ENCODE assay signal across 19 cellular contexts in the genomic region with DNA sequence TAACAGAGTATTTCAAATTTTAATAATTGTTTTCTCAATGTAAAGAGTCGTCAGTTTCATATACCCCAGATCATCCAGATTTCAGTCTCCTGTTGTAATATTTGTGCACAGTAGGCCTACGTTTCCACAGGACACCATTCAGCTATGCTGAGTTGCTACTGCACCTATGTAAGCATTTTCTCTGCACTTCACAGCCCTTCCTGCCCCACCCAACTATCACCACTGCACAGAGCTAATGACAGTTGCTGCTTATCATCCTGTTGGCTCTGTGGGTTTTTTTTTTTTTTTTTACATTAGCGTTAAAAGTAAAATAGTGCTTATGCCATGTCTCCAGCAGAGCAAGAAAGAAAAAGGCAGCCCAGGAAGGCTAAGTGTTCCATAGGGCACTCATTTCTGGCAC. TPM values are rescaled to one million over a fixed set of nuclear protein-coding genes. Genes with fewer than 3 reads are reported as not detected.
DNase-seq lines count a peak whose midpoint lies in the region; ATAC-seq and TF ChIP-seq lines count a peak whose summit lies in the region.
"Had no signal": no experiment of that assay in that cellular context is flagged by ENCODE, and none has a peak within 500 bp of the region (broad histone marks: within the 10 kb centered on the region; RNA-seq: fewer than 3 reads in every experiment).

No MANE protein-coding gene starts in this region.

- ATAC-seq in activated CD8-positive, alpha-beta T cell treated with anti-CD3 and anti-CD28 coated beads, Interleukin-2, amount 10 ng/mL, durations not matched to agents 7 days and 5 days: peak; percentile 92
- no peak for ATAC-seq in natural killer cell treated with Interleukin-12 subunit alpha and Interleukin-12 subunit beta and Interleukin-15 and Interleukin-18, amount 100 ng/mL, for 72 hours
- ATAC-seq: activated T-helper 17 cell treated with anti-CD3 and anti-CD28 coated beads, Interleukin-2, amount 50 U/mL, for 72 hours; GM12878; left lobe of liver had no signal

- DNase-seq in activated naive CD4-positive, alpha-beta T cell treated with anti-CD3 and anti-CD28 coated beads, Interleukin-2, amount 10 ng/mL, durations not matched to agents 7 days and 5 days: peak; percentile 76
- DNase-seq in activated naive CD4-positive, alpha-beta T cell treated with anti-CD3 and anti-CD28 coated beads, Interleukin-2, amount 50 U/mL, for 16 hours: no peak
- DNase-seq in NCI-H2227 treated with DMSO at 0.1 percent for 48 hours (lab: John Stamatoyannopoulos, UW): peak; percentile 38
- DNase-seq in activated CD8-positive, alpha-beta T cell treated with anti-CD3 and anti-CD28 coated beads, Interleukin-2, amount 10 ng/mL, durations not matched to agents 7 days and 5 days: peak; percentile 68
- no peak for DNase-seq in natural killer cell treated with Interleukin-12 subunit alpha and Interleukin-12 subunit beta and Interleukin-15 and Interleukin-18, amount 100 ng/mL, for 72 hours (ENCODE audit: low spot score)
- DNase-seq in uterus: no peak
- DNase-seq in hypothalamus (lab: John Stamatoyannopoulos, UW): no peak
- DNase-seq in NCI-H1930 (lab: John Stamatoyannopoulos, UW): no peak
- DNase-seq: brain microvascular endothelial cell; dorsolateral prefrontal cortex; hippocampal formation; MG63; spleen; stimulated activated naive CD8-positive, alpha-beta T cell treated with anti-CD3 and anti-CD28 coated beads, Interleukin-15, amount 100 ng/mL, for 72 hours had no signal

- POLR2A ChIA-PET in activated CD8-positive, alpha-beta T cell treated with anti-CD3 and anti-CD28 coated beads, Interleukin-2, amount 10 ng/mL, durations not matched to agents 7 days and 5 days (lab: Charles Lee): interaction anchor here (0.7 to 2.1 kb wide), 4 partner anchors 10 to 240 kb away, joined by 3 to 11 read pairs (median 4); partner anchors contain the start of gene FXN

- no peaks in the 10 kb centered on the region for H3K36me3 Mint-ChIP-seq in activated naive CD4-positive, alpha-beta T cell treated with anti-CD3 and anti-CD28 coated beads, Interleukin-2, amount 10 ng/mL, durations not matched to agents 7 days and 5 days
- H3K36me3 Mint-ChIP-seq in activated CD8-positive, alpha-beta T cell treated with anti-CD3 and anti-CD28 coated beads, Interleukin-2, amount 10 ng/mL, durations not matched to agents 7 days and 5 days (ENCODE audit: low read depth): no peaks in the 10 kb centered on the region
- no peaks in the 10 kb centered on the region for H3K36me3 Mint-ChIP-seq in natural killer cell treated with Interleukin-12 subunit alpha and Interleukin-12 subunit beta and Interleukin-15 and Interleukin-18, amount 100 ng/mL, for 72 hours

- TF ChIP-seq POLR2A in uterus (IDR thresholded peaks at IDR 0.05): no peak

- no peak overlapping the region for H3K4me3 Mint-ChIP-seq in activated naive CD4-positive, alpha-beta T cell treated with anti-CD3 and anti-CD28 coated beads, Interleukin-2, amount 10 ng/mL, durations not matched to agents 7 days and 5 days
- no peak overlapping the region for H3K4me3 Mint-ChIP-seq in activated CD8-positive, alpha-beta T cell treated with anti-CD3 and anti-CD28 coated beads, Interleukin-2, amount 10 ng/mL, durations not matched to agents 7 days and 5 days
- H3K4me3 Mint-ChIP-seq in natural killer cell treated with Interleukin-12 subunit alpha and Interleukin-12 subunit beta and Interleukin-15 and Interleukin-18, amount 100 ng/mL, for 72 hours: peak overlapping the region; percentile 13
- H3K4me3 Mint-ChIP-seq: activated T-helper 17 cell treated with anti-CD3 and anti-CD28 coated beads, Interleukin-2, amount 50 U/mL, for 72 hours; B cell; stimulated activated naive CD8-positive, alpha-beta T cell treated with anti-CD3 and anti-CD28 coated beads, Interleukin-15, amount 100 ng/mL, for 72 hours had no signal

- H3K27me3 Mint-ChIP-seq in activated naive CD4-positive, alpha-beta T cell treated with anti-CD3 and anti-CD28 coated beads, Interleukin-2, amount 10 ng/mL, durations not matched to agents 7 days and 5 days: peaks cover 31% of the 10 kb centered on the region
- peaks cover 29% of the 10 kb centered on the region for H3K27me3 Mint-ChIP-seq in activated CD8-positive, alpha-beta T cell treated with anti-CD3 and anti-CD28 coated beads, Interleukin-2, amount 10 ng/mL, durations not matched to agents 7 days and 5 days (ENCODE audit: low read depth)
- peaks cover 0 to 2% of the 10 kb centered on the region in 2 donors for H3K27me3 Mint-ChIP-seq in natural killer cell treated with Interleukin-12 subunit alpha and Interleukin-12 subunit beta and Interleukin-15 and Interleukin-18, amount 100 ng/mL, for 72 hours
- H3K27me3 Mint-ChIP-seq: activated T-helper 17 cell treated with anti-CD3 and anti-CD28 coated beads, Interleukin-2, amount 50 U/mL, for 72 hours; B cell; stimulated activated naive CD8-positive, alpha-beta T cell treated with anti-CD3 and anti-CD28 coated beads, Interleukin-15, amount 100 ng/mL, for 72 hours had no signal

- CTCF ChIA-PET in activated naive CD4-positive, alpha-beta T cell treated with anti-CD3 and anti-CD28 coated beads, Interleukin-2, amount 10 ng/mL, durations not matched to agents 7 days and 5 days (lab: Charles Lee): interaction anchor here (0.7 to 1.9 kb wide), 5 partner anchors 8 to 70 kb away, joined by 4 to 10 read pairs (median 7); partner anchors contain the start of gene FXN
- CTCF ChIA-PET in activated CD8-positive, alpha-beta T cell treated with anti-CD3 and anti-CD28 coated beads, Interleukin-2, amount 10 ng/mL, durations not matched to agents 7 days and 5 days (lab: Charles Lee): interaction anchor here (1.1 to 2.1 kb wide), 7 partner anchors 9 to 240 kb away, joined by 3 to 15 read pairs (median 5); partner anchors contain the start of gene FXN

- no peak overlapping the region for H3K27ac ChIP-seq in uterus
- H3K27ac ChIP-seq: brain microvascular endothelial cell, spleen had no signal

- no peaks in the 10 kb centered on the region for H3K36me3 ChIP-seq in uterus
- H3K36me3 ChIP-seq: brain microvascular endothelial cell, MG63, spleen had no signal

- no peak overlapping the region for H3K4me3 ChIP-seq in uterus
- H3K4me3 ChIP-seq: dorsolateral prefrontal cortex, GM12878, MG63, spleen had no signal

- H3K27me3 ChIP-seq in uterus: no peaks in the 10 kb centered on the region
- H3K27me3 ChIP-seq: dorsolateral prefrontal cortex, MG63, spleen had no signal

- H3K9me3 ChIP-seq in uterus: no peaks in the 10 kb centered on the region
- H3K9me3 ChIP-seq: MG63, spleen had no signal

- no peaks in the 10 kb centered on the region for H3K4me1 ChIP-seq in uterus

- no peaks in the 10 kb centered on the region for H3K9me3 Mint-ChIP-seq in activated naive CD4-positive, alpha-beta T cell treated with anti-CD3 and anti-CD28 coated beads, Interleukin-2, amount 10 ng/mL, durations not matched to agents 7 days and 5 days
- no peaks in the 10 kb centered on the region for H3K9me3 Mint-ChIP-seq in activated CD8-positive, alpha-beta T cell treated with anti-CD3 and anti-CD28 coated beads, Interleukin-2, amount 10 ng/mL, durations not matched to agents 7 days and 5 days (ENCODE audit: insufficient read depth)
- no peaks in the 10 kb centered on the region for H3K9me3 Mint-ChIP-seq in natural killer cell treated with Interleukin-12 subunit alpha and Interleukin-12 subunit beta and Interleukin-15 and Interleukin-18, amount 100 ng/mL, for 72 hours
- H3K9me3 Mint-ChIP-seq: activated T-helper 17 cell treated with anti-CD3 and anti-CD28 coated beads, Interleukin-2, amount 50 U/mL, for 72 hours; stimulated activated naive CD8-positive, alpha-beta T cell treated with anti-CD3 and anti-CD28 coated beads, Interleukin-15, amount 100 ng/mL, for 72 hours had no signal

- intact Hi-C loops in uterus (cut with DNase I; ENCODE audit: low total_unique reads): no loop called here

- H3K4me1 Mint-ChIP-seq in activated naive CD4-positive, alpha-beta T cell treated with anti-CD3 and anti-CD28 coated beads, Interleukin-2, amount 10 ng/mL, durations not matched to agents 7 days and 5 days: peaks cover 60% of the 10 kb centered on the region
- H3K4me1 Mint-ChIP-seq in activated CD8-positive, alpha-beta T cell treated with anti-CD3 and anti-CD28 coated beads, Interleukin-2, amount 10 ng/mL, durations not matched to agents 7 days and 5 days (ENCODE audit: low read depth): peaks cover 44% of the 10 kb centered on the region
- peaks cover 31 to 38% of the 10 kb centered on the region in 2 donors for H3K4me1 Mint-ChIP-seq in natural killer cell treated with Interleukin-12 subunit alpha and Interleukin-12 subunit beta and Interleukin-15 and Interleukin-18, amount 100 ng/mL, for 72 hours (ENCODE audit: low read depth in 2 of 2)

- no peak for TF ChIP-seq CTCF in uterus (IDR thresholded peaks at IDR 0.05)

- H3K27ac Mint-ChIP-seq in activated naive CD4-positive, alpha-beta T cell treated with anti-CD3 and anti-CD28 coated beads, Interleukin-2, amount 10 ng/mL, durations not matched to agents 7 days and 5 days: peak overlapping the region; percentile 81
- H3K27ac Mint-ChIP-seq in activated CD8-positive, alpha-beta T cell treated with anti-CD3 and anti-CD28 coated beads, Interleukin-2, amount 10 ng/mL, durations not matched to agents 7 days and 5 days: peak overlapping the region; percentile 83
- peak overlapping the region in 1 of 2 donors; percentile 21 for H3K27ac Mint-ChIP-seq in natural killer cell treated with Interleukin-12 subunit alpha and Interleukin-12 subunit beta and Interleukin-15 and Interleukin-18, amount 100 ng/mL, for 72 hours
- H3K27ac Mint-ChIP-seq: activated T-helper 17 cell treated with anti-CD3 and anti-CD28 coated beads, Interleukin-2, amount 50 U/mL, for 72 hours; B cell; progenitor cell of endocrine pancreas; stimulated activated naive CD8-positive, alpha-beta T cell treated with anti-CD3 and anti-CD28 coated beads, Interleukin-15, amount 100 ng/mL, for 72 hours had no signal

RNA-seq across cellular contexts. Expression of gene PRKACG, which starts 5.9 kb away (rescaled TPM):
- total RNA-seq in activated CD8-positive, alpha-beta T cell treated with anti-CD3 and anti-CD28 coated beads, Interleukin-2, amount 10 ng/mL, durations not matched to agents 7 days and 5 days: not detected
- not detected for total RNA-seq in natural killer cell treated with Interleukin-12 subunit alpha and Interleukin-12 subunit beta and Interleukin-15 and Interleukin-18, amount 100 ng/mL, for 72 hours
- total RNA-seq in uterus: not detected
- total RNA-seq: activated T-helper 17 cell treated with anti-CD3 and anti-CD28 coated beads, Interleukin-2, amount 50 U/mL, for 72 hours; B cell; dorsolateral prefrontal cortex; GM12878; left lobe of liver; progenitor cell of endocrine pancreas; spleen had no signal

RNA-seq across cellular contexts. Expression of gene FXN, which starts 15.7 kb away (rescaled TPM):
- total RNA-seq in activated CD8-positive, alpha-beta T cell treated with anti-CD3 and anti-CD28 coated beads, Interleukin-2, amount 10 ng/mL, durations not matched to agents 7 days and 5 days: 10 to 100 TPM; 21.7 to 23.2 TPM
- total RNA-seq in natural killer cell treated with Interleukin-12 subunit alpha and Interleukin-12 subunit beta and Interleukin-15 and Interleukin-18, amount 100 ng/mL, for 72 hours: 10 to 100 TPM; 17.4 to 22.8 TPM
- 10 to 100 TPM in 3 of 4 donors, 1 to 10 TPM in 1; 5.9 to 20.3 (median 18.5) TPM for total RNA-seq in uterus

Comparison
In these comparisons a context has a peak if more than half of its experiments do, and no peak if none do; other contexts are left out.
1. DNase-seq: peak in activated naive CD4-positive, alpha-beta T cell treated with anti-CD3 and anti-CD28 coated beads, Interleukin-2, amount 10 ng/mL, durations not matched to agents 7 days and 5 days (single experiment), NCI-H2227 treated with DMSO at 0.1 percent for 48 hours (single experiment) and activated CD8-positive, alpha-beta T cell treated with anti-CD3 and anti-CD28 coated beads, Interleukin-2, amount 10 ng/mL, durations not matched to agents 7 days and 5 days (single experiment); none in activated naive CD4-positive, alpha-beta T cell treated with anti-CD3 and anti-CD28 coated beads, Interleukin-2, amount 50 U/mL, for 16 hours (single experiment), natural killer cell treated with Interleukin-12 subunit alpha and Interleukin-12 subunit beta and Interleukin-15 and Interleukin-18, amount 100 ng/mL, for 72 hours (single experiment), uterus (0 of 2), hypothalamus (0 of 51) and NCI-H1930 (0 of 2).